23 cellular contexts compared by ENCODE assay signal in the genomic region with DNA sequence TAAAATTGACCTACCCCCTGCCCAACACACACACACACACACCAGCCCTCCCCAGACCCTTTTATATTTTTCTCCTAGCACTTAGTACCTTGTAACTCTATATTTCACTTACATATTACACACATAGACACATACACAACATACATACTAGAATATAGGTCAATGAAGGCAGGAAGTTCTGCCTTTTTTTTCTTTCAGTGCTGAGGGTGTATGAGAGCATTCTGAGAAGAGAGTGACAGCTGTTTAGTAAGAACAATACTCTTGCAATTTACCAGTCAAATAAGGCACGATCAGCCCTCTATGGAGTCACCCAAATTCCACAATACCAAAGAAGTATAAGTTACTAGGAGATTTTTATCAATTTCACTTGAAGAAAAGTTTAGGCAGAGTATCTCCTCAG. TPM values are rescaled to one million over a fixed set of nuclear protein-coding genes. Genes with fewer than 3 reads are reported as not detected.
"Had no signal": no experiment of that assay in that cellular context is flagged by ENCODE, and none has a peak within 500 bp of the region (broad histone marks: within the 10 kb centered on the region; RNA-seq: fewer than 3 reads in every experiment).

No MANE protein-coding gene starts in this region.

- H3K4me1 ChIP-seq: colonic mucosa, prostate gland, spleen, suprapubic skin had no signal

- H3K4me1 Mint-ChIP-seq: naive B cell had no signal

- H3K27ac ChIP-seq: colonic mucosa, heart right ventricle, pancreas, prostate gland, right lobe of liver, spleen, suprapubic skin, thyroid gland had no signal

- ATAC-seq: heart right ventricle, pancreas, right lobe of liver had no signal

- H3K9me3 Mint-ChIP-seq: endodermal cell, naive B cell, type B pancreatic cell had no signal

- H3K36me3 ChIP-seq: colonic mucosa, pancreas, prostate gland, right lobe of liver, spleen, suprapubic skin, thyroid gland had no signal

- H3K27ac Mint-ChIP-seq: endodermal cell, naive B cell, type B pancreatic cell had no signal

- H3K4me3 ChIP-seq: colonic mucosa, heart right ventricle, pancreas, prostate gland, right lobe of liver, spleen, suprapubic skin, thyroid gland had no signal

- H3K9me3 ChIP-seq: colonic mucosa, heart right ventricle, pancreas, prostate gland, right lobe of liver, spleen, suprapubic skin, thyroid gland had no signal

- H3K27me3 ChIP-seq: colonic mucosa, right lobe of liver, suprapubic skin, thyroid gland had no signal

- DNase-seq: colonic mucosa; dermis blood vessel endothelial cell; heart right ventricle; hypothalamus; kidney glomerular epithelial cell; mesendoderm; naive B cell; occipital lobe; pancreas; right lobe of liver; spleen; stimulated activated CD4-positive, alpha-beta T cell treated with anti-CD3 and anti-CD28 coated beads, Interleukin-15, amount 100 ng/mL, for 24 hours; stimulated activated CD4-positive, alpha-beta T cell treated with anti-CD3 and anti-CD28 coated beads, Interleukin-1b, Interleukin-23, amount 100 ng/mL, for 48 hours; stimulated activated CD4-positive, alpha-beta T cell treated with anti-CD3 and anti-CD28 coated beads, Interleukin-4, amount 100 ng/mL, for 24 hours; stimulated activated naive CD4-positive, alpha-beta T cell; thyroid gland had no signal

- H3K4me3 Mint-ChIP-seq: naive B cell, type B pancreatic cell had no signal

- H3K36me3 Mint-ChIP-seq: naive B cell, type B pancreatic cell had no signal

RNA-seq across cellular contexts. Expression of gene ACE2, which starts 33.5 kb away (rescaled TPM):
- total RNA-seq: dermis blood vessel endothelial cell, glomerular endothelial cell, lung microvascular endothelial cell, occipital lobe, skeletal muscle tissue, spleen had no signal
